ENCODE assay signal across 8 cellular contexts in genomic region chr2:138500592-138501426, GRCh38. TPM values are rescaled to one million over a fixed set of nuclear protein-coding genes. Genes with fewer than 3 reads are reported as not detected.
DNase-seq lines count a peak whose midpoint lies in the region; ATAC-seq and TF ChIP-seq lines count a peak whose summit lies in the region.

No MANE protein-coding gene starts in this region.

- H3K27me3 ChIP-seq in right atrium auricular region (no peaks in the 10 kb centered on the region), skeletal muscle satellite cell (ENCODE audit: control insufficient read depth, insufficient read depth, low read length) (no peaks in the 10 kb centered on the region)

- H3K36me3 Mint-ChIP-seq in T-helper 1 cell treated with Interleukin-12 subunit alpha and Interleukin-12 subunit beta and Interleukin-4 antibody, amounts not matched to agents 30 μg/mL and 1 μg/mL, for 36 hours (ENCODE audit: low read depth): no peaks in the 10 kb centered on the region
- peaks cover 8% of the 10 kb centered on the region for H3K36me3 Mint-ChIP-seq in activated CD8-positive, alpha-beta T cell treated with anti-CD3 and anti-CD28 coated beads for 36 hours (ENCODE audit: low read depth)

- H3K9me3 ChIP-seq in right atrium auricular region: no peaks in the 10 kb centered on the region
- H3K9me3 ChIP-seq in skeletal muscle satellite cell (replicated peaks; ENCODE audit: low read length): no peaks in the 10 kb centered on the region

- POLR2A ChIA-PET in activated CD8-positive, alpha-beta T cell treated with anti-CD3 and anti-CD28 coated beads for 36 hours (lab: Charles Lee): interaction anchor here (0.7 to 1.0 kb wide), 3 partner anchors 15 to 286 kb away, joined by 3 read pairs; no protein-coding TSS in a partner anchor

- no peaks in the 10 kb centered on the region for H3K36me3 ChIP-seq in right atrium auricular region
- H3K36me3 ChIP-seq in skeletal muscle satellite cell (ENCODE audit: insufficient read depth, low read length): no peaks in the 10 kb centered on the region

- DNase-seq in T-helper 1 cell (no peak), right atrium auricular region (ENCODE audit: low spot score) (no peak), cerebellar nuclear complex (lab: John Stamatoyannopoulos, UW) (no peak), HuH-7 (ENCODE audit: low spot score) (no peak)
- DNase-seq in activated CD8-positive, alpha-beta T cell treated with anti-CD3 and anti-CD28 coated beads for 36 hours: no peak

- peak overlapping the region; percentile 71 to 99 for H3K4me3 ChIP-seq in right atrium auricular region
- peak overlapping the region; percentile 94 for H3K4me3 ChIP-seq in skeletal muscle satellite cell (ENCODE audit: low read length)

- peak overlapping the region; percentile 92 for H3K9ac ChIP-seq in skeletal muscle satellite cell (ENCODE audit: low read depth, low read length)

- no peak for TF ChIP-seq CTCF in activated CD8-positive, alpha-beta T cell treated with anti-CD3 and anti-CD28 coated beads for 36 hours (IDR thresholded peaks at IDR 0.05)
- TF ChIP-seq CTCF in right atrium auricular region (IDR thresholded peaks at IDR 0.05): no peak

- H3K27ac Mint-ChIP-seq in T-helper 1 cell treated with Interleukin-12 subunit alpha and Interleukin-12 subunit beta and Interleukin-4 antibody, amounts not matched to agents 30 μg/mL and 1 μg/mL, for 36 hours: peak overlapping the region; percentile 36
- H3K27ac Mint-ChIP-seq in activated CD8-positive, alpha-beta T cell treated with anti-CD3 and anti-CD28 coated beads for 36 hours: peak overlapping the region; percentile 84

- peaks cover 24% of the 10 kb centered on the region for H3K4me1 Mint-ChIP-seq in T-helper 1 cell treated with Interleukin-12 subunit alpha and Interleukin-12 subunit beta and Interleukin-4 antibody, amounts not matched to agents 30 μg/mL and 1 μg/mL, for 36 hours (ENCODE audit: low read depth)
- H3K4me1 Mint-ChIP-seq in activated CD8-positive, alpha-beta T cell treated with anti-CD3 and anti-CD28 coated beads for 36 hours (ENCODE audit: low read depth): peaks cover 30% of the 10 kb centered on the region

- H3K4me2 ChIP-seq in skeletal muscle satellite cell (ENCODE audit: low read length): peak overlapping the region; percentile 89

- H3K4me3 Mint-ChIP-seq in T-helper 1 cell treated with Interleukin-12 subunit alpha and Interleukin-12 subunit beta and Interleukin-4 antibody, amounts not matched to agents 30 μg/mL and 1 μg/mL, for 36 hours: peak overlapping the region; percentile 84
- peak overlapping the region; percentile 98 for H3K4me3 Mint-ChIP-seq in activated CD8-positive, alpha-beta T cell treated with anti-CD3 and anti-CD28 coated beads for 36 hours

- H3K9me3 Mint-ChIP-seq in T-helper 1 cell treated with Interleukin-12 subunit alpha and Interleukin-12 subunit beta and Interleukin-4 antibody, amounts not matched to agents 30 μg/mL and 1 μg/mL, for 36 hours: no peaks in the 10 kb centered on the region
- H3K9me3 Mint-ChIP-seq in activated CD8-positive, alpha-beta T cell treated with anti-CD3 and anti-CD28 coated beads for 36 hours: no peaks in the 10 kb centered on the region

- peak overlapping the region; percentile 93 to 96 for H3K27ac ChIP-seq in right atrium auricular region

- ATAC-seq in HG02981 (IDR thresholded peaks at IDR 0.05; ENCODE audit: unreplicated experiment): peak; percentile 1
- no peak for ATAC-seq in activated CD8-positive, alpha-beta T cell treated with anti-CD3 and anti-CD28 coated beads for 36 hours

- intact Hi-C loops in activated CD8-positive, alpha-beta T cell treated with anti-CD3 and anti-CD28 coated beads for 36 hours (cut with micrococcal nuclease): no loop called here

- CTCF ChIA-PET in activated CD8-positive, alpha-beta T cell treated with anti-CD3 and anti-CD28 coated beads for 36 hours (lab: Charles Lee): no interaction called here

- H3K4me1 ChIP-seq in right atrium auricular region (peaks cover 0 to 38% of the 10 kb centered on the region in 2 donors), skeletal muscle satellite cell (ENCODE audit: control insufficient read depth, insufficient read depth, low read length) (peaks cover 21% of the 10 kb centered on the region)

- no peaks in the 10 kb centered on the region for H3K27me3 Mint-ChIP-seq in T-helper 1 cell treated with Interleukin-12 subunit alpha and Interleukin-12 subunit beta and Interleukin-4 antibody, amounts not matched to agents 30 μg/mL and 1 μg/mL, for 36 hours (ENCODE audit: low read depth)
- H3K27me3 Mint-ChIP-seq in activated CD8-positive, alpha-beta T cell treated with anti-CD3 and anti-CD28 coated beads for 36 hours: no peaks in the 10 kb centered on the region

RNA-seq across cellular contexts. Expression of gene SPOPL, which starts 0.8 kb away (rescaled TPM):
- total RNA-seq in activated CD8-positive, alpha-beta T cell treated with anti-CD3 and anti-CD28 coated beads for 36 hours: 1 to 10 TPM; 8.9 to 9.6 TPM
- 10 to 100 TPM; 12.1 to 14.4 TPM for total RNA-seq in right atrium auricular region
- 9.8 and 12.2 TPM in 2 replicates for total RNA-seq in skeletal muscle satellite cell (2012; rRNA removed)
